Comparison of ENCODE assay signal across 35 cellular contexts in genomic region chr21:44516342-44516741, GRCh38. TPM values are rescaled to one million over a fixed set of nuclear protein-coding genes. Genes with fewer than 3 reads are reported as not detected.
"Had no signal": no experiment of that assay in that cellular context is flagged by ENCODE, and none has a peak within 500 bp of the region (broad histone marks: within the 10 kb centered on the region; RNA-seq: fewer than 3 reads in every experiment).

No MANE protein-coding gene starts in this region.

- H3K4me1 Mint-ChIP-seq: activated CD8-positive, alpha-beta memory T cell treated with anti-CD3 and anti-CD28 coated beads, Interleukin-2, amount 10 ng/mL, durations not matched to agents 7 days and 5 days; activated naive CD4-positive, alpha-beta T cell treated with anti-CD3 and anti-CD28 coated beads, Interleukin-2, amount 50 U/mL, for 24 hours; activated naive CD8-positive, alpha-beta T cell treated with anti-CD3 and anti-CD28 coated beads, Interleukin-2, amount 50 U/mL, for 24 hours; stimulated activated memory B cell treated with anti-CD40 and anti-IgM and Interleukin-4, amounts not matched to agents 10 μg/mL and 1 μg/mL and 100 μg/mL, for 72 hours had no signal

- ATAC-seq: activated CD8-positive, alpha-beta memory T cell treated with anti-CD3 and anti-CD28 coated beads, Interleukin-2, amount 10 ng/mL, durations not matched to agents 7 days and 5 days; activated naive CD8-positive, alpha-beta T cell treated with anti-CD3 and anti-CD28 coated beads, Interleukin-2, amount 50 U/mL, for 24 hours; gastroesophageal sphincter; left colon; mucosa of descending colon; natural killer cell treated with Interleukin-12 subunit alpha and Interleukin-12 subunit beta and Interleukin-15 and Interleukin-18, amount 100 ng/mL, for 72 hours; stimulated activated memory B cell treated with anti-CD40 and anti-IgM and Interleukin-4, amounts not matched to agents 10 μg/mL and 1 μg/mL and 100 μg/mL, for 72 hours; stimulated activated naive CD8-positive, alpha-beta T cell treated with anti-CD3 and anti-CD28 coated beads, Interleukin-15, amount 100 ng/mL, for 72 hours had no signal

- H3K4me3 ChIP-seq: gastroesophageal sphincter, lung, mucosa of descending colon, sigmoid colon, upper lobe of left lung had no signal

- DNase-seq: activated CD4-positive, alpha-beta T cell treated with anti-CD3 and anti-CD28 coated beads, Interleukin-2, amount 50 U/mL, for 1 hour; activated CD8-positive, alpha-beta memory T cell treated with anti-CD3 and anti-CD28 coated beads, Interleukin-2, amount 10 ng/mL, durations not matched to agents 7 days and 5 days; activated CD8-positive, alpha-beta T cell treated with anti-CD3 and anti-CD28 coated beads for 36 hours; activated naive CD8-positive, alpha-beta T cell treated with anti-CD3 and anti-CD28 coated beads, Interleukin-2, amount 50 U/mL, for 24 hours; activated T-cell treated with anti-CD3 and anti-CD28 coated beads, Interleukin-2, amount 50 U/mL, for 48 hours; amygdala; caudate nucleus; head of caudate nucleus; hippocampal formation; left colon; mesendoderm; sigmoid colon; small intestine; stimulated activated CD4-positive, alpha-beta T cell treated with anti-CD3 and anti-CD28 coated beads, Interleukin-4, amount 100 ng/mL, for 24 hours; stimulated activated naive CD8-positive, alpha-beta T cell treated with anti-CD3 and anti-CD28 coated beads, Interleukin-15, amount 100 ng/mL, for 72 hours; T-helper 2 cell; upper lobe of left lung had no signal

- H3K27ac Mint-ChIP-seq: activated CD8-positive, alpha-beta memory T cell treated with anti-CD3 and anti-CD28 coated beads, Interleukin-2, amount 10 ng/mL, durations not matched to agents 7 days and 5 days; activated CD8-positive, alpha-beta T cell treated with anti-CD3 and anti-CD28 coated beads for 36 hours; activated naive CD4-positive, alpha-beta T cell treated with anti-CD3 and anti-CD28 coated beads, Interleukin-2, amount 50 U/mL, for 24 hours; activated naive CD8-positive, alpha-beta T cell treated with anti-CD3 and anti-CD28 coated beads, Interleukin-2, amount 50 U/mL, for 24 hours; activated T-helper 2 cell treated with anti-CD3 and anti-CD28 coated beads, Interferon-gamma antibody, Interleukin-2, Interleukin-4, amounts not matched to agents 10 μg/mL and 5 μg/mL and 100 μg/mL, durations not matched to agents 14 hours and 24 hours and 36 hours; natural killer cell treated with Interleukin-12 subunit alpha and Interleukin-12 subunit beta and Interleukin-15 and Interleukin-18, amount 100 ng/mL, for 72 hours; stimulated activated memory B cell treated with anti-CD40 and anti-IgM and Interleukin-4, amounts not matched to agents 10 μg/mL and 1 μg/mL and 100 μg/mL, for 72 hours had no signal

- H3K4me3 Mint-ChIP-seq: activated CD8-positive, alpha-beta memory T cell treated with anti-CD3 and anti-CD28 coated beads, Interleukin-2, amount 10 ng/mL, durations not matched to agents 7 days and 5 days; activated CD8-positive, alpha-beta T cell treated with anti-CD3 and anti-CD28 coated beads for 36 hours; activated naive CD4-positive, alpha-beta T cell treated with anti-CD3 and anti-CD28 coated beads, Interleukin-2, amount 50 U/mL, for 24 hours; activated naive CD8-positive, alpha-beta T cell treated with anti-CD3 and anti-CD28 coated beads, Interleukin-2, amount 50 U/mL, for 24 hours; natural killer cell treated with Interleukin-12 subunit alpha and Interleukin-12 subunit beta and Interleukin-15 and Interleukin-18, amount 100 ng/mL, for 72 hours; stimulated activated memory B cell treated with anti-CD40 and anti-IgM and Interleukin-4, amounts not matched to agents 10 μg/mL and 1 μg/mL and 100 μg/mL, for 72 hours; WTC11 had no signal

- H3K36me3 Mint-ChIP-seq: activated CD8-positive, alpha-beta memory T cell treated with anti-CD3 and anti-CD28 coated beads, Interleukin-2, amount 10 ng/mL, durations not matched to agents 7 days and 5 days; activated naive CD4-positive, alpha-beta T cell treated with anti-CD3 and anti-CD28 coated beads, Interleukin-2, amount 50 U/mL, for 24 hours; natural killer cell treated with Interleukin-12 subunit alpha and Interleukin-12 subunit beta and Interleukin-15 and Interleukin-18, amount 100 ng/mL, for 72 hours; stimulated activated memory B cell treated with anti-CD40 and anti-IgM and Interleukin-4, amounts not matched to agents 10 μg/mL and 1 μg/mL and 100 μg/mL, for 72 hours; WTC11 had no signal

- H3K27ac ChIP-seq: gastroesophageal sphincter, neutrophil, sigmoid colon, upper lobe of left lung had no signal

- H3K9me3 ChIP-seq: gastroesophageal sphincter, mucosa of descending colon, neutrophil, sigmoid colon, upper lobe of left lung had no signal

- H3K27me3 ChIP-seq: sigmoid colon had no signal

- H3K36me3 ChIP-seq: gastroesophageal sphincter, neutrophil, sigmoid colon, upper lobe of left lung had no signal

- FAIRE-seq: endothelial cell of umbilical vein, keratinocyte, small intestine had no signal

- H3K9me3 Mint-ChIP-seq: activated CD8-positive, alpha-beta T cell treated with anti-CD3 and anti-CD28 coated beads for 36 hours; activated naive CD4-positive, alpha-beta T cell treated with anti-CD3 and anti-CD28 coated beads, Interleukin-2, amount 50 U/mL, for 24 hours; activated naive CD8-positive, alpha-beta T cell treated with anti-CD3 and anti-CD28 coated beads, Interleukin-2, amount 50 U/mL, for 24 hours; activated T-helper 2 cell treated with anti-CD3 and anti-CD28 coated beads, Interferon-gamma antibody, Interleukin-2, Interleukin-4, amounts not matched to agents 10 μg/mL and 5 μg/mL and 100 μg/mL, durations not matched to agents 14 hours and 24 hours and 36 hours; natural killer cell treated with Interleukin-12 subunit alpha and Interleukin-12 subunit beta and Interleukin-15 and Interleukin-18, amount 100 ng/mL, for 72 hours; stimulated activated memory B cell treated with anti-CD40 and anti-IgM and Interleukin-4, amounts not matched to agents 10 μg/mL and 1 μg/mL and 100 μg/mL, for 72 hours; stimulated activated naive CD8-positive, alpha-beta T cell treated with anti-CD3 and anti-CD28 coated beads, Interleukin-15, amount 100 ng/mL, for 72 hours had no signal

- H3K4me1 ChIP-seq: gastroesophageal sphincter, sigmoid colon, upper lobe of left lung had no signal

RNA-seq across cellular contexts. Expression of gene KRTAP10-1, which starts 23.7 kb away (rescaled TPM):
- total RNA-seq: activated CD8-positive, alpha-beta memory T cell treated with anti-CD3 and anti-CD28 coated beads, Interleukin-2, amount 10 ng/mL, durations not matched to agents 7 days and 5 days; activated CD8-positive, alpha-beta T cell treated with anti-CD3 and anti-CD28 coated beads for 36 hours; activated T-helper 2 cell treated with anti-CD3 and anti-CD28 coated beads, Interferon-gamma antibody, Interleukin-2, Interleukin-4, amounts not matched to agents 10 μg/mL and 5 μg/mL and 100 μg/mL, durations not matched to agents 14 hours and 24 hours and 36 hours; endothelial cell of umbilical vein; fibroblast of lung; fibroblast of villous mesenchyme; gastroesophageal sphincter; left colon; lung; mucosa of descending colon; myocyte; natural killer cell treated with Interleukin-12 subunit alpha and Interleukin-12 subunit beta and Interleukin-15 and Interleukin-18, amount 100 ng/mL, for 72 hours; osteocyte; posterior vena cava; sigmoid colon; upper lobe of left lung; WTC11 had no signal
- polyA plus RNA-seq: endothelial cell of umbilical vein, esophagus, fibroblast of lung, keratinocyte, lung, sigmoid colon, small intestine, thymus had no signal

RNA-seq across cellular contexts. Expression of gene KRTAP10-2, which starts 35.0 kb away (rescaled TPM):
- total RNA-seq: activated CD8-positive, alpha-beta memory T cell treated with anti-CD3 and anti-CD28 coated beads, Interleukin-2, amount 10 ng/mL, durations not matched to agents 7 days and 5 days; activated CD8-positive, alpha-beta T cell treated with anti-CD3 and anti-CD28 coated beads for 36 hours; activated T-helper 2 cell treated with anti-CD3 and anti-CD28 coated beads, Interferon-gamma antibody, Interleukin-2, Interleukin-4, amounts not matched to agents 10 μg/mL and 5 μg/mL and 100 μg/mL, durations not matched to agents 14 hours and 24 hours and 36 hours; endothelial cell of umbilical vein; fibroblast of lung; fibroblast of villous mesenchyme; gastroesophageal sphincter; left colon; lung; mucosa of descending colon; myocyte; natural killer cell treated with Interleukin-12 subunit alpha and Interleukin-12 subunit beta and Interleukin-15 and Interleukin-18, amount 100 ng/mL, for 72 hours; osteocyte; posterior vena cava; sigmoid colon; upper lobe of left lung; WTC11 had no signal
- polyA plus RNA-seq: endothelial cell of umbilical vein, esophagus, fibroblast of lung, keratinocyte, lung, sigmoid colon, small intestine, thymus had no signal

RNA-seq across cellular contexts. Expression of gene KRTAP10-3, which starts 42.3 kb away (rescaled TPM):
- total RNA-seq: activated CD8-positive, alpha-beta memory T cell treated with anti-CD3 and anti-CD28 coated beads, Interleukin-2, amount 10 ng/mL, durations not matched to agents 7 days and 5 days; activated CD8-positive, alpha-beta T cell treated with anti-CD3 and anti-CD28 coated beads for 36 hours; activated T-helper 2 cell treated with anti-CD3 and anti-CD28 coated beads, Interferon-gamma antibody, Interleukin-2, Interleukin-4, amounts not matched to agents 10 μg/mL and 5 μg/mL and 100 μg/mL, durations not matched to agents 14 hours and 24 hours and 36 hours; endothelial cell of umbilical vein; fibroblast of lung; fibroblast of villous mesenchyme; gastroesophageal sphincter; left colon; lung; mucosa of descending colon; myocyte; natural killer cell treated with Interleukin-12 subunit alpha and Interleukin-12 subunit beta and Interleukin-15 and Interleukin-18, amount 100 ng/mL, for 72 hours; osteocyte; posterior vena cava; upper lobe of left lung; WTC11 had no signal
- polyA plus RNA-seq: endothelial cell of umbilical vein, esophagus, fibroblast of lung, keratinocyte, lung, sigmoid colon, small intestine, thymus had no signal

RNA-seq across cellular contexts. Expression of gene KRTAP10-4, which starts 57.2 kb away (rescaled TPM):
- total RNA-seq: activated CD8-positive, alpha-beta memory T cell treated with anti-CD3 and anti-CD28 coated beads, Interleukin-2, amount 10 ng/mL, durations not matched to agents 7 days and 5 days; activated CD8-positive, alpha-beta T cell treated with anti-CD3 and anti-CD28 coated beads for 36 hours; activated T-helper 2 cell treated with anti-CD3 and anti-CD28 coated beads, Interferon-gamma antibody, Interleukin-2, Interleukin-4, amounts not matched to agents 10 μg/mL and 5 μg/mL and 100 μg/mL, durations not matched to agents 14 hours and 24 hours and 36 hours; endothelial cell of umbilical vein; fibroblast of lung; fibroblast of villous mesenchyme; gastroesophageal sphincter; left colon; lung; mucosa of descending colon; myocyte; natural killer cell treated with Interleukin-12 subunit alpha and Interleukin-12 subunit beta and Interleukin-15 and Interleukin-18, amount 100 ng/mL, for 72 hours; osteocyte; posterior vena cava; sigmoid colon; upper lobe of left lung; WTC11 had no signal
- polyA plus RNA-seq: endothelial cell of umbilical vein, esophagus, fibroblast of lung, keratinocyte, lung, sigmoid colon, small intestine, thymus had no signal
